1 cellular context compared by ENCODE assay signal in the genomic region with DNA sequence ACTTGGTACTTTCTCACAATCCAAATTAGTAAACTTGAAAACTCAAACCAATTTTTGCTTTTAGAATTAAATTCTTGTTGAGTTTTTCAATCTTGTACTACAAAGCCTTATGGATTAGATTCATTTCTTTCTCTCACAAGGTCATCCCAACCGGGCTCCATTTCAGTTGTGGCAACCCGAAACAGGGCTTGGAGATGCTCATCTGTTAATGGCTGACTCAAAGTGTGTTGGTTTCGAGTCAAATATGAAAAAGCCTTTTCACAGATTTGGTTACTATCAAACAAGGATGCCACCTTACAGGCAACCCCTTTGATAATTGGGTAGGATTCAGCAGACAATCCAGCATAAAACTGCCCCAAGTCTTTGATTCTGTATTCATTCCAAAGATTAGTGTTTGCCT.
TF ChIP-seq lines count a peak whose summit lies in the region.

No MANE protein-coding gene starts in this region.

TF ChIP-seq in endothelial cell of umbilical vein, 7 proteins besides CTCF, POLR2A, EP300 and RAD21 (continued from another document):
- TF ChIP-seq GATA2 (IDR thresholded peaks at IDR 0.05; ENCODE audit: insufficient read depth, insufficient read length, low read depth, low read length), result no peak
